ENCODE assay signal across 8 cellular contexts in the genomic region with DNA sequence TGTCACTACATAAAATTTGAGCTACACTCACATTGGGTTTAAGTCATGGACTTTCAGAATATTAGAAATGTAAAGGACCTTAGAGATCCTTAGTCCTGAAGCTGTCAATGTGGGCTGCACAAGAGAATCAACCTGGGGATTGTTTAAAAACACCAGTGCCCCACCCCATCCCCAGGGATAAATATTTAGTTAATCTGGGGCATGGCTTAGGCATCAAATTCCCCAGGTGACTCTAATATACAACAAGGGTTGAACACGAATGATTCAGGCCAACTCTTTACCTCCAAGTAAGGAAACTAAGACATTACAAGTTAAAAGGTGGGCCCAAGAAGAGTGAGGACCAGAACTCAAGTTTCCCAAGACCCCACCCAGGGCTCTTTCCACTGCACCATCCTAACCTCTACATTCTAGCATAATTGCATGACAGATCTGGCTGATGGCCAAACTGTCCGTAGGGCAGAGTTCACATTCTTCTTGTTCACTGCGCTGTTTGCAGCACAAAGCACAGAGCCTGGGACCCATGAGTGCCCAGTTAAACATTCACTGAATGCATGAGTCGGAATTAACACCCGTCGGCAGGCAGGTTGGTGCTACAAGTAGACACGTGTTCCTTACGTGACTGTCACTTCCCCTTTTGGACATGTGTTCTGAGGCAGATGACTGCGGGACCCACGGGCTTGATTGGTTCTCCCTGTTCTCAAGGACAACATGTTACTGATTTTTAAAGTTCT. TPM values are rescaled to one million over a fixed set of nuclear protein-coding genes. Genes with fewer than 3 reads are reported as not detected.
DNase-seq lines count a peak whose midpoint lies in the region; ATAC-seq and TF ChIP-seq lines count a peak whose summit lies in the region.

No MANE protein-coding gene starts in this region.

- H3K56ac ChIP-seq in H9 (ENCODE audit: insufficient read length, low read depth, low read length), result no peak overlapping the region

- no peak overlapping the region for H2AK5ac ChIP-seq in H9 (ENCODE audit: insufficient read length, low read length)

- no peak overlapping the region for H2AFZ ChIP-seq in OCI-LY7 (ENCODE audit: low read length)
- H2AFZ ChIP-seq in H9 (ENCODE audit: low read length), result no peak overlapping the region

- H3K4me2 ChIP-seq in OCI-LY7 (ENCODE audit: low read length) (no peak overlapping the region), H9 (ENCODE audit: insufficient read depth, insufficient read length, low read length) (no peak overlapping the region)

- no peak overlapping the region for H2BK5ac ChIP-seq in H9 (ENCODE audit: insufficient read length, low read length)

- no peaks in the 10 kb centered on the region for H3K9me3 Mint-ChIP-seq in H9

- CTCF ChIA-PET in OCI-LY7 (lab: Charles Lee; ENCODE audit: unreplicated experiment), result interaction anchor here (0.6 kb wide), 1 partner anchor 38 kb away, joined by 3 read pairs; no protein-coding TSS in a partner anchor

- TF ChIP-seq CTCF in OCI-LY7 (conservative IDR thresholded peaks at IDR 0.05; ENCODE audit: low read length), result no peak
- no peak for TF ChIP-seq CTCF in left lung (IDR thresholded peaks at IDR 0.05)
- no peak for TF ChIP-seq CTCF in H9 (conservative IDR thresholded peaks at IDR 0.05)

- H4K5ac ChIP-seq in H9 (ENCODE audit: insufficient read length, low read depth, low read length), result no peak overlapping the region

- peaks cover 2 to 6% of the 10 kb centered on the region in 2 experiments; a peak in 3 of 4 replicates for H3K4me1 Mint-ChIP-seq in H9

- H3K27ac ChIP-seq in OCI-LY7 (ENCODE audit: low read depth, low read length, poor library complexity, severe bottlenecking) (no peak overlapping the region), left lung (no peak overlapping the region), H9 (ENCODE audit: insufficient read length, low read depth, low read length) (no peak overlapping the region)

- no peaks in the 10 kb centered on the region for H3K9me2 ChIP-seq in OCI-LY7 (ENCODE audit: insufficient read depth, low read length)

- H3K79me2 ChIP-seq in OCI-LY7 (ENCODE audit: insufficient read depth, low read depth, low read length), result no peaks in the 10 kb centered on the region
- no peaks in the 10 kb centered on the region for H3K79me2 ChIP-seq in H9 (ENCODE audit: insufficient read depth, low read length)

- H3K36me3 ChIP-seq in OCI-LY7 (ENCODE audit: insufficient read depth, low read length) (peaks cover 92% of the 10 kb centered on the region), left lung (peaks cover 0 to 20% of the 10 kb centered on the region in 2 donors)

- H3K4me3 Mint-ChIP-seq in H9, result no peak overlapping the region

- H4K91ac ChIP-seq in H9 (ENCODE audit: insufficient read length, low read depth, low read length), result no peak overlapping the region

- peaks cover 3 to 41% (median 20%) of the 10 kb centered on the region in 3 experiments; a peak in 6 of 7 replicates for H3K36me3 Mint-ChIP-seq in H9 (ENCODE audit: insufficient read depth in 1 of 3, low read depth in 3 of 3)

- H3K23ac ChIP-seq in H9 (ENCODE audit: insufficient read length, low read depth, low read length), result no peak overlapping the region

- no peak overlapping the region for H3K14ac ChIP-seq in H9 (ENCODE audit: insufficient read depth, low read length)

- no peak for DNase-seq in activated CD4-positive, CD25-positive, alpha-beta regulatory T cell treated with anti-CD3 and anti-CD28 coated beads, Interleukin-2, amount 50 U/mL, for 72 hours
- DNase-seq in OCI-LY7 (ENCODE audit: low spot score) (peak; percentile 29), left lung (peak in 1 of 2 donors; percentile 41), germinal center (ENCODE audit: low spot score) (no peak), H9 (no peak), NCI-H1048 (lab: John Stamatoyannopoulos, UW) (no peak)

- H3K23me2 ChIP-seq in H9 (ENCODE audit: insufficient read length, low read depth, low read length, poor library complexity, severe bottlenecking), result no peaks in the 10 kb centered on the region

- intact Hi-C loops in OCI-LY7 (cut with micrococcal nuclease; ENCODE audit: unreplicated experiment), result no loop called here
- intact Hi-C loops in left lung (cut with DNase I), result no loop called here

- no peak overlapping the region for H4K8ac ChIP-seq in H9 (replicated peaks; ENCODE audit: insufficient read length, low read depth, low read length)

- no peak overlapping the region for H2BK15ac ChIP-seq in H9 (ENCODE audit: low read depth, low read length)

- H3K18ac ChIP-seq in H9 (ENCODE audit: insufficient read length, low read depth, low read length), result no peak overlapping the region

- no peak overlapping the region for H2BK20ac ChIP-seq in H9 (ENCODE audit: low read depth, low read length, poor library complexity, severe bottlenecking)

- H2BK12ac ChIP-seq in H9 (ENCODE audit: insufficient read length, low read depth, low read length), result no peak overlapping the region

- H4K20me1 ChIP-seq in OCI-LY7 (ENCODE audit: insufficient read depth, low read length), result no peaks in the 10 kb centered on the region
- H4K20me1 ChIP-seq in H9 (ENCODE audit: control insufficient read depth, insufficient read depth, insufficient read length), result no peaks in the 10 kb centered on the region

- H3K79me1 ChIP-seq in H9 (ENCODE audit: insufficient read depth, low read depth, low read length, poor library complexity, severe bottlenecking), result no peaks in the 10 kb centered on the region

- H3K27me3 ChIP-seq in left lung (no peaks in the 10 kb centered on the region), H9 (ENCODE audit: insufficient read depth, low read length) (no peaks in the 10 kb centered on the region)

- H3K9ac ChIP-seq in H9 (ENCODE audit: extremely low read depth, insufficient read length, low read length), result no peak overlapping the region

- H3K4ac ChIP-seq in H9 (ENCODE audit: low read depth, low read length), result no peak overlapping the region

- no CpG with 5 or more reads among the region's 10 CpGs for WGBS in H9 (ENCODE audit: extremely low coverage, insufficient read length, low lambda C conversion rate)

- ATAC-seq in activated CD4-positive, CD25-positive, alpha-beta regulatory T cell treated with anti-CD3 and anti-CD28 coated beads, Interleukin-2, amount 50 U/mL, for 24 hours, result peak; percentile 78 to 84
- peak; percentile 95 for ATAC-seq in HG02759 (IDR thresholded peaks at IDR 0.05; ENCODE audit: unreplicated experiment)
- ATAC-seq in left lung, result peak; percentile 46

- no peaks in the 10 kb centered on the region for H3K9me3 ChIP-seq in OCI-LY7 (ENCODE audit: low read length)
- H3K9me3 ChIP-seq in left lung, result no peaks in the 10 kb centered on the region
- no peaks in the 10 kb centered on the region for H3K9me3 ChIP-seq in H9 (ENCODE audit: control insufficient read depth, low read depth, low read length)

- H3K4me3 ChIP-seq in OCI-LY7 (ENCODE audit: low read depth, low read length, poor library complexity, severe bottlenecking) (no peak overlapping the region), left lung (no peak overlapping the region)

- no peak overlapping the region for H3K27ac Mint-ChIP-seq in H9

- H3K4me1 ChIP-seq in OCI-LY7 (ENCODE audit: insufficient read depth, low read length, poor library complexity, severe bottlenecking) (no peaks in the 10 kb centered on the region), left lung (no peaks in the 10 kb centered on the region), H9 (ENCODE audit: insufficient read depth, low read length) (no peaks in the 10 kb centered on the region)

- POLR2A ChIA-PET in OCI-LY7 (lab: Charles Lee), result interaction anchor here (1.3 kb wide), 1 partner anchor 18 kb away, joined by 4 read pairs; no protein-coding TSS in a partner anchor

- no peaks in the 10 kb centered on the region for H3K27me3 Mint-ChIP-seq in H9 (ENCODE audit: low read depth)

- no peak overlapping the region for H3T11ph ChIP-seq in H9 (ENCODE audit: low read length)

- no TSS peak for BruUV-seq in OCI-LY7 (replicated peaks; lab: Mats Ljungman, UMichigan)

- no peak overlapping the region for H2BK120ac ChIP-seq in H9 (ENCODE audit: low read depth, low read length, poor library complexity, severe bottlenecking)

RNA-seq across cellular contexts. Expression of a gene that starts 25.2 kb away (rescaled TPM):
- 221 and 258 TPM in 2 replicates for total RNA-seq in OCI-LY7 (2014; rRNA removed; shearing (Covaris generic))
- 419 and 461 TPM in 2 replicates for total RNA-seq in OCI-LY7 (2022)
- total RNA-seq in left lung, result 10 to 100 TPM; 48.7 to 63.4 TPM
- total RNA-seq in H9 (2021), result 74.7 and 84.5 TPM in 2 replicates
